11 cellular contexts compared by ENCODE assay signal in genomic region chrX:31851761-31852160, GRCh38.
"Had no signal": no experiment of that assay in that cellular context is flagged by ENCODE, and none has a peak within 500 bp of the region (broad histone marks: within the 10 kb centered on the region; RNA-seq: fewer than 3 reads in every experiment).

No MANE protein-coding gene starts in this region.

- H3K4me2 ChIP-seq: GM23338 had no signal

- H3K4me3 Mint-ChIP-seq: GM23338, H9, HFFc6 had no signal

- H3K27ac Mint-ChIP-seq: GM23338, H9, HFFc6 had no signal

- ATAC-seq: GM23338, HCT116 had no signal

- FAIRE-seq: H1, H54 had no signal

- H3K36me3 ChIP-seq: HAP-1 had no signal

- H3K9me3 Mint-ChIP-seq: GM23338 had no signal

- H3K27ac ChIP-seq: GM23248 had no signal

- H3K9ac ChIP-seq: GM23248 had no signal

- H3K4me1 ChIP-seq: HAP-1 had no signal

- H3K4me1 Mint-ChIP-seq: GM23338, H9 had no signal

- H3K4me3 ChIP-seq: GM23248, GM23338, HAP-1 had no signal

- DNase-seq: GM23248, GOT3, H7, H9, HCEC 1CT, HFFc6 had no signal

- H2AFZ ChIP-seq: GM23248, GM23338 had no signal

- H3K9me3 ChIP-seq: HAP-1 had no signal
